8 cellular contexts compared by ENCODE assay signal in genomic region chr18:35026407-35027061, GRCh38. TPM values are rescaled to one million over a fixed set of nuclear protein-coding genes. Genes with fewer than 3 reads are reported as not detected.
A peak's percentile ranks its signal among the peaks of the same experiment; 100 is the strongest.
DNase-seq lines count a peak whose midpoint lies in the region; ATAC-seq and TF ChIP-seq lines count a peak whose summit lies in the region.

No MANE protein-coding gene starts in this region.

- no peaks in the 10 kb centered on the region for H4K20me1 ChIP-seq in DND-41 (ENCODE audit: insufficient read depth, low read length)
- no peaks in the 10 kb centered on the region for H4K20me1 ChIP-seq in SK-N-SH (ENCODE audit: insufficient read depth)

- DNase-seq in DND-41 (no peak), SK-N-SH (peak; percentile 38), right lobe of liver (no peak), ecto neural progenitor cell (ENCODE audit: low spot score) (no peak), LoVo (ENCODE audit: low spot score) (no peak)

- H3K9ac ChIP-seq in DND-41 (ENCODE audit: low read depth, low read length) (no peak overlapping the region), SK-N-SH (no peak overlapping the region)

- H3K4me1 ChIP-seq in DND-41 (ENCODE audit: insufficient read depth, low read length): peaks cover 27% of the 10 kb centered on the region
- peaks cover 0 to 16% of the 10 kb centered on the region in 2 experiments; a peak in 2 of 4 replicates for H3K4me1 ChIP-seq in SK-N-SH (ENCODE audit: control insufficient read depth in 1 of 2, insufficient read depth in 2 of 2, low read depth in 1 of 2, low read length in 1 of 2)
- H3K4me1 ChIP-seq in right lobe of liver: peaks cover 0 to 19% (median 3%) of the 10 kb centered on the region in 4 donors

- CTCF ChIA-PET in SK-N-SH (lab: Yijun Ruan, JAX): interaction anchor here (0.7 to 6.4 kb wide), 28 partner anchors 9 to 362 kb away, joined by 3 to 97 read pairs (median 4); partner anchors contain the start of gene MAPRE2

- H3K9me2 ChIP-seq in SK-N-SH: no peaks in the 10 kb centered on the region

- POLR2A ChIA-PET in SK-N-SH (lab: Yijun Ruan, JAX): interaction anchor here (0.7 to 1.1 kb wide), 3 partner anchors 14 to 214 kb away, joined by 3 to 5 read pairs (median 4); partner anchors contain the start of genes MAPRE2 and ZNF397

- no peaks in the 10 kb centered on the region for H3F3A ChIP-seq in SK-N-SH (replicated peaks; ENCODE audit: insufficient read depth)

- no peak overlapping the region for H2AFZ ChIP-seq in DND-41 (ENCODE audit: low read depth, low read length)
- no peak overlapping the region for H2AFZ ChIP-seq in SK-N-SH (ENCODE audit: low read depth)

- TF ChIP-seq CTCF in DND-41 (IDR thresholded peaks at IDR 0.05; ENCODE audit: borderline replicate concordance, extremely low read depth, low read length, poor library complexity, severe bottlenecking): peak; percentile 38
- TF ChIP-seq CTCF in SK-N-SH (IDR thresholded peaks at IDR 0.05): 0 out of 2 replicates have a peak, but pooled peaks have one; percentile 21
- peak in 2 of 4 donors; percentile 18 for TF ChIP-seq CTCF in right lobe of liver (IDR thresholded peaks at IDR 0.05)

- H3K79me2 ChIP-seq in DND-41 (ENCODE audit: insufficient read depth, low read length): no peaks in the 10 kb centered on the region
- H3K79me2 ChIP-seq in SK-N-SH (ENCODE audit: insufficient read depth): no peaks in the 10 kb centered on the region

- 88% methylated on average over 5 of the region's 5 CpGs for WGBS in SK-N-SH (ENCODE audit: low lambda C conversion rate)
- WGBS in right lobe of liver (ENCODE audit: insufficient coverage, low coverage, low lambda C conversion rate, missing lambda C conversion rate): 90% methylated on average over 5 of the region's 5 CpGs

- peak; percentile 83 for TF ChIP-seq RAD21 in SK-N-SH (IDR thresholded peaks at IDR 0.05; ENCODE audit: low read length)

- intact Hi-C loops in right lobe of liver (cut with DNase I): no loop called here

- H3K36me3 ChIP-seq in DND-41 (ENCODE audit: insufficient read depth, low read length) (no peaks in the 10 kb centered on the region), SK-N-SH (replicated peaks in 1 of 2; ENCODE audit: control insufficient read depth in 1 of 2, insufficient read depth in 2 of 2, low read length in 1 of 2) (no peaks in the 10 kb centered on the region), right lobe of liver (no peaks in the 10 kb centered on the region)

- ATAC-seq in DND-41 (ENCODE audit: insufficient read depth, low read depth) (no peak), GM21447 (IDR thresholded peaks at IDR 0.05; ENCODE audit: unreplicated experiment) (peak; percentile 43), right lobe of liver (peak in 3 of 4 donors; percentile 13 to 28 (median 22)), HG03025 (IDR thresholded peaks at IDR 0.05; ENCODE audit: low FRiP score, unreplicated experiment) (no peak), GM18870 (IDR thresholded peaks at IDR 0.05; ENCODE audit: unreplicated experiment) (no peak)

- no peaks in the 10 kb centered on the region for H3K9me3 ChIP-seq in DND-41 (ENCODE audit: insufficient read depth, low read length, severe bottlenecking)
- no peaks in the 10 kb centered on the region for H3K9me3 ChIP-seq in SK-N-SH
- H3K9me3 ChIP-seq in right lobe of liver: no peaks in the 10 kb centered on the region

- H3K27me3 ChIP-seq in DND-41 (ENCODE audit: insufficient read depth, low read length, poor library complexity) (no peaks in the 10 kb centered on the region), SK-N-SH (ENCODE audit: insufficient read depth) (no peaks in the 10 kb centered on the region), right lobe of liver (no peaks in the 10 kb centered on the region)

- no peak for TF ChIP-seq EP300 in SK-N-SH (IDR thresholded peaks at IDR 0.05; ENCODE audit: borderline replicate concordance in 1 of 2, low read depth in 1 of 2, low read length in 1 of 2)

- no peak overlapping the region for H3K4me2 ChIP-seq in DND-41 (ENCODE audit: insufficient read depth, low read length)
- no peak overlapping the region for H3K4me2 ChIP-seq in SK-N-SH

- no peak overlapping the region for H3K4me3 ChIP-seq in DND-41 (ENCODE audit: low read depth in 1 of 2, low read length in 2 of 2)
- no peak overlapping the region for H3K4me3 ChIP-seq in SK-N-SH (ENCODE audit: low read depth in 2 of 2, low read length in 1 of 2)
- no peak overlapping the region for H3K4me3 ChIP-seq in right lobe of liver

- TF ChIP-seq POLR2A in right lobe of liver (IDR thresholded peaks at IDR 0.05): no peak

- no peak overlapping the region for H3K27ac ChIP-seq in DND-41 (ENCODE audit: low read length)
- no peak overlapping the region for H3K27ac ChIP-seq in SK-N-SH (ENCODE audit: low read depth in 2 of 2, low read length in 1 of 2)
- peak overlapping the region in 1 of 3 donors; percentile 52 for H3K27ac ChIP-seq in right lobe of liver

TF ChIP-seq in SK-N-SH, 30 proteins besides CTCF, POLR2A, EP300 and RAD21:
- TF ChIP-seq GATA2 (CRISPR knock-in tag; IDR thresholded peaks at IDR 0.05) (no peak), NRF1 (IDR thresholded peaks at IDR 0.05; ENCODE audit: low read depth, low read length) (no peak), JUND (IDR thresholded peaks at IDR 0.05) (no peak), PBX3 (IDR thresholded peaks at IDR 0.05) (no peak), RFX5 (IDR thresholded peaks at IDR 0.05; ENCODE audit: low read length) (no peak), SMC3 (IDR thresholded peaks at IDR 0.05; ENCODE audit: low read depth, low read length) (peak; percentile 55; the same call in 1 of the 2 replicates), TEAD4 (IDR thresholded peaks at IDR 0.05; ENCODE audit: borderline replicate concordance, insufficient read depth) (no peak), MEF2A (IDR thresholded peaks at IDR 0.05; ENCODE audit: borderline replicate concordance, low read depth) (no peak)
TF ChIP-seq in SK-N-SH: peak in this region for 1.

RNA-seq across cellular contexts. Expression of gene MAPRE2, which starts 14.7 kb away (rescaled TPM):
- 11.5 and 14.1 TPM in 2 replicates for polyA plus RNA-seq in SK-N-SH (2012; rRNA removed)
- polyA plus RNA-seq in SK-N-SH (2012; cell fraction: cytosol; rRNA removed): 13.3 and 17.5 TPM in 2 replicates
- polyA plus RNA-seq in SK-N-SH (2012; cell fraction: nucleus; rRNA removed): 8.0 and 9.7 TPM in 2 replicates
- total RNA-seq in right lobe of liver: 10 to 100 TPM; 17.0 to 25.9 (median 21.5) TPM

Comparison
In these comparisons a context has a peak if more than half of its experiments do, and no peak if none do; other contexts are left out.
1. ATAC-seq: peak in GM21447 (single experiment) and right lobe of liver (3 of 4); none in DND-41 (single experiment), HG03025 (single experiment) and GM18870 (single experiment).